In genomic region chr3:156180077-156180476, GRCh38 we compare ENCODE assay signal across 1 cellular context.
A peak's percentile ranks its signal among the peaks of the same experiment; 100 is the strongest.
TF ChIP-seq lines count a peak whose summit lies in the region.

No MANE protein-coding gene starts in this region.

TF ChIP-seq in SK-N-SH, 30 proteins besides CTCF, POLR2A, EP300 and RAD21 (continued from another document):
- TF ChIP-seq USF1 (IDR thresholded peaks at IDR 0.05; ENCODE audit: borderline replicate concordance, low read depth), result no peak
- TF ChIP-seq TEAD4 (IDR thresholded peaks at IDR 0.05; ENCODE audit: borderline replicate concordance, insufficient read depth), result peak; percentile 69
- no peak for TF ChIP-seq GABPA (IDR thresholded peaks at IDR 0.05; ENCODE audit: low read depth)
- TF ChIP-seq RFX5 (IDR thresholded peaks at IDR 0.05; ENCODE audit: low read length), result no peak
- no peak for TF ChIP-seq MAX (IDR thresholded peaks at IDR 0.05; ENCODE audit: low read depth)
- TF ChIP-seq MEF2A (IDR thresholded peaks at IDR 0.05; ENCODE audit: borderline replicate concordance, low read depth), result no peak
- peak; percentile 13; the same call in 1 of the 2 replicates for TF ChIP-seq POLR2AphosphoS5 (IDR thresholded peaks at IDR 0.05; ENCODE audit: low read depth, low read length)
- peak; percentile 85 for TF ChIP-seq TCF12 (IDR thresholded peaks at IDR 0.05)
- TF ChIP-seq, protein P1, sequence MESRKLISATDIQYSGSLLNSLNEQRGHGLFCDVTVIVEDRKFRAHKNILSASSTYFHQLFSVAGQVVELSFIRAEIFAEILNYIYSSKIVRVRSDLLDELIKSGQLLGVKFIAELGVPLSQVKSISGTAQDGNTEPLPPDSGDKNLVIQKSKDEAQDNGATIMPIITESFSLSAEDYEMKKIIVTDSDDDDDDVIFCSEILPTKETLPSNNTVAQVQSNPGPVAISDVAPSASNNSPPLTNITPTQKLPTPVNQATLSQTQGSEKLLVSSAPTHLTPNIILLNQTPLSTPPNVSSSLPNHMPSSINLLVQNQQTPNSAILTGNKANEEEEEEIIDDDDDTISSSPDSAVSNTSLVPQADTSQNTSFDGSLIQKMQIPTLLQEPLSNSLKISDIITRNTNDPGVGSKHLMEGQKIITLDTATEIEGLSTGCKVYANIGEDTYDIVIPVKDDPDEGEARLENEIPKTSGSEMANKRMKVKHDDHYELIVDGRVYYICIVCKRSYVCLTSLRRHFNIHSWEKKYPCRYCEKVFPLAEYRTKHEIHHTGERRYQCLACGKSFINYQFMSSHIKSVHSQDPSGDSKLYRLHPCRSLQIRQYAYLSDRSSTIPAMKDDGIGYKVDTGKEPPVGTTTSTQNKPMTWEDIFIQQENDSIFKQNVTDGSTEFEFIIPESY (IDR thresholded peaks at IDR 0.05; ENCODE audit: borderline replicate concordance, low read depth), result peak; percentile 37; the same call in 1 of the 2 replicates
- peak; percentile 75 for TF ChIP-seq JUND (IDR thresholded peaks at IDR 0.05)
- TF ChIP-seq, protein P2, sequence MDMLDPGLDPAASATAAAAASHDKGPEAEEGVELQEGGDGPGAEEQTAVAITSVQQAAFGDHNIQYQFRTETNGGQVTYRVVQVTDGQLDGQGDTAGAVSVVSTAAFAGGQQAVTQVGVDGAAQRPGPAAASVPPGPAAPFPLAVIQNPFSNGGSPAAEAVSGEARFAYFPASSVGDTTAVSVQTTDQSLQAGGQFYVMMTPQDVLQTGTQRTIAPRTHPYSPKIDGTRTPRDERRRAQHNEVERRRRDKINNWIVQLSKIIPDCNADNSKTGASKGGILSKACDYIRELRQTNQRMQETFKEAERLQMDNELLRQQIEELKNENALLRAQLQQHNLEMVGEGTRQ (IDR thresholded peaks at IDR 0.05; ENCODE audit: borderline replicate concordance, low read depth, low read length), result no peak
- peak; percentile 84 for TF ChIP-seq FOXM1 (IDR thresholded peaks at IDR 0.05; ENCODE audit: low read depth)
- TF ChIP-seq NFIC (IDR thresholded peaks at IDR 0.05; ENCODE audit: borderline replicate concordance), result peak; percentile 71
- TF ChIP-seq RXRA (IDR thresholded peaks at IDR 0.05; ENCODE audit: borderline replicate concordance, low read depth), result peak; percentile 66
- no peak for TF ChIP-seq MXI1 (IDR thresholded peaks at IDR 0.05; ENCODE audit: low read depth, low read length)
- TF ChIP-seq, protein P3, sequence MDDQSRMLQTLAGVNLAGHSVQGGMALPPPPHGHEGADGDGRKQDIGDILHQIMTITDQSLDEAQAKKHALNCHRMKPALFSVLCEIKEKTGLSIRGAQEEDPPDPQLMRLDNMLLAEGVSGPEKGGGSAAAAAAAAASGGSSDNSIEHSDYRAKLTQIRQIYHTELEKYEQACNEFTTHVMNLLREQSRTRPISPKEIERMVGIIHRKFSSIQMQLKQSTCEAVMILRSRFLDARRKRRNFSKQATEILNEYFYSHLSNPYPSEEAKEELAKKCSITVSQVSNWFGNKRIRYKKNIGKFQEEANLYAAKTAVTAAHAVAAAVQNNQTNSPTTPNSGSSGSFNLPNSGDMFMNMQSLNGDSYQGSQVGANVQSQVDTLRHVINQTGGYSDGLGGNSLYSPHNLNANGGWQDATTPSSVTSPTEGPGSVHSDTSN (IDR thresholded peaks at IDR 0.05), result peak; percentile 76
- no peak for TF ChIP-seq GATA2 (CRISPR knock-in tag; IDR thresholded peaks at IDR 0.05)
